Comparison of ENCODE assay signal across 24 cellular contexts in genomic region chr7:26553128-26553527, GRCh38.
"Had no signal": no experiment of that assay in that cellular context is flagged by ENCODE, and none has a peak within 500 bp of the region (broad histone marks: within the 10 kb centered on the region; RNA-seq: fewer than 3 reads in every experiment).

No MANE protein-coding gene starts in this region.

- H3K4me3 ChIP-seq: esophagus muscularis mucosa, gastrocnemius medialis, left ventricle myocardium inferior, neural progenitor cell, ovary, right atrium auricular region, sigmoid colon, skin epidermis, stomach, thoracic aorta, transverse colon had no signal

- H3K27ac Mint-ChIP-seq: dendritic cell treated with granulocyte-macrophage colony-stimulating factor and Interleukin-4, amounts not matched to agents 40 ng/mL and 50 ng/mL, for 4 days; effector memory CD8-positive, alpha-beta T cell; memory B cell; mesothelial cell of epicardium; natural killer cell treated with Interleukin-12 subunit alpha and Interleukin-12 subunit beta and Interleukin-15 and Interleukin-18, amount 100 ng/mL, for 72 hours; neural progenitor cell had no signal

- H3K27ac ChIP-seq: epithelial cell of prostate, esophagus muscularis mucosa, gastrocnemius medialis, left ventricle myocardium inferior, lower lobe of right lung, neural progenitor cell, ovary, right atrium auricular region, sigmoid colon, skin epidermis, stomach, thoracic aorta, transverse colon had no signal

- H3K4me2 ChIP-seq: neural progenitor cell had no signal

- H3K9me3 ChIP-seq: esophagus muscularis mucosa, gastrocnemius medialis, lower lobe of right lung, right atrium auricular region, sigmoid colon, thoracic aorta, transverse colon had no signal

- H3K4me3 Mint-ChIP-seq: dendritic cell treated with granulocyte-macrophage colony-stimulating factor and Interleukin-4, amounts not matched to agents 40 ng/mL and 50 ng/mL, for 4 days; effector memory CD8-positive, alpha-beta T cell; memory B cell; mesothelial cell of epicardium; natural killer cell treated with Interleukin-12 subunit alpha and Interleukin-12 subunit beta and Interleukin-15 and Interleukin-18, amount 100 ng/mL, for 72 hours; neural progenitor cell had no signal

- H3K4me1 ChIP-seq: esophagus muscularis mucosa, gastrocnemius medialis, left ventricle myocardium inferior, lower lobe of right lung, neural progenitor cell, sigmoid colon had no signal

- H3K36me3 ChIP-seq: esophagus muscularis mucosa, gastrocnemius medialis, left ventricle myocardium inferior, lower lobe of right lung, neural progenitor cell, ovary, right atrium auricular region, sigmoid colon, stomach, thoracic aorta, transverse colon had no signal

- H3K36me3 Mint-ChIP-seq: memory B cell; mesothelial cell of epicardium; natural killer cell treated with Interleukin-12 subunit alpha and Interleukin-12 subunit beta and Interleukin-15 and Interleukin-18, amount 100 ng/mL, for 72 hours; neural progenitor cell had no signal

- H3K27me3 ChIP-seq: neural progenitor cell, ovary, right atrium auricular region, sigmoid colon, transverse colon had no signal

- H3K9ac ChIP-seq: neural progenitor cell had no signal

- H3K4me1 Mint-ChIP-seq: memory B cell had no signal

- H2AFZ ChIP-seq: neural progenitor cell had no signal

- ATAC-seq: effector memory CD8-positive, alpha-beta T cell; gastrocnemius medialis; lower lobe of right lung had no signal

- H3K9me3 Mint-ChIP-seq: dendritic cell treated with granulocyte-macrophage colony-stimulating factor and Interleukin-4, amounts not matched to agents 40 ng/mL and 50 ng/mL, for 4 days; effector memory CD8-positive, alpha-beta T cell; mesothelial cell of epicardium; natural killer cell treated with Interleukin-12 subunit alpha and Interleukin-12 subunit beta and Interleukin-15 and Interleukin-18, amount 100 ng/mL, for 72 hours; neural progenitor cell had no signal

- DNase-seq: effector memory CD8-positive, alpha-beta T cell; gastrocnemius medialis; glutamatergic neuron; islet precursor cell; left ventricle myocardium inferior; lower lobe of right lung; nucleus accumbens; ovary; sigmoid colon; stimulated activated CD4-positive, alpha-beta T cell treated with anti-CD3 and anti-CD28 coated beads, Interleukin-2, amount 100 ng/mL, for 24 hours; stimulated activated naive CD4-positive, alpha-beta T cell; stomach; substantia nigra; transverse colon had no signal
